ENCODE assay signal across 28 cellular contexts in genomic region chr10:9334270-9334669, GRCh38.
"Had no signal": no experiment of that assay in that cellular context is flagged by ENCODE, and none has a peak within 500 bp of the region (broad histone marks: within the 10 kb centered on the region; RNA-seq: fewer than 3 reads in every experiment).

No MANE protein-coding gene starts in this region.

- ATAC-seq: effector memory CD8-positive, alpha-beta T cell; esophagus mucosa; foreskin keratinocyte; gastrocnemius medialis; gastroesophageal sphincter; heart left ventricle; heart right ventricle had no signal

- H3K4me3 ChIP-seq: colonic mucosa, coronary artery, dorsolateral prefrontal cortex, esophagus muscularis mucosa, esophagus squamous epithelium, gastrocnemius medialis, gastroesophageal sphincter, heart left ventricle, heart right ventricle had no signal

- H3K4me1 ChIP-seq: colonic mucosa, esophagus squamous epithelium, foreskin keratinocyte, gastrocnemius medialis, heart left ventricle had no signal

- H3K36me3 ChIP-seq: colonic mucosa, esophagus muscularis mucosa, esophagus squamous epithelium, gastrocnemius medialis, gastroesophageal sphincter, heart left ventricle, heart right ventricle had no signal

- DNase-seq: colonic mucosa; cortex of kidney; dermis blood vessel endothelial cell; dorsolateral prefrontal cortex; effector CD4-positive, alpha-beta T cell; effector CD8-positive, alpha-beta T cell; effector memory CD4-positive, alpha-beta T cell; effector memory CD8-positive, alpha-beta T cell; endodermal cell; erythroblast; esophagus squamous epithelium; foreskin fibroblast; foreskin keratinocyte; foreskin melanocyte; gastrocnemius medialis; glutamatergic neuron; head of caudate nucleus; heart left ventricle; heart right ventricle had no signal

- H3K27me3 ChIP-seq: colonic mucosa, esophagus muscularis mucosa, foreskin keratinocyte, gastrocnemius medialis, gastroesophageal sphincter had no signal

- FAIRE-seq: colon, endometrium, endothelial cell of umbilical vein, frontal cortex had no signal

- H3K27ac ChIP-seq: colonic mucosa, coronary artery, dorsolateral prefrontal cortex, epithelial cell of prostate, esophagus muscularis mucosa, esophagus squamous epithelium, foreskin keratinocyte, gastrocnemius medialis, gastroesophageal sphincter, heart left ventricle, heart right ventricle had no signal

- H3K9me3 ChIP-seq: colonic mucosa, esophagus muscularis mucosa, esophagus squamous epithelium, gastrocnemius medialis, gastroesophageal sphincter, heart left ventricle, heart right ventricle had no signal
